Comparison of ENCODE assay signal across 28 cellular contexts in genomic region chr21:43900078-43900385, GRCh38.
"Had no signal": no experiment of that assay in that cellular context is flagged by ENCODE, and none has a peak within 500 bp of the region (broad histone marks: within the 10 kb centered on the region; RNA-seq: fewer than 3 reads in every experiment).

No MANE protein-coding gene starts in this region.

- ATAC-seq: left colon; left lung; lower lobe of right lung; natural killer cell; pancreas; right cardiac atrium; sciatic nerve; stimulated activated memory B cell treated with anti-CD40 and anti-IgM and Interleukin-4, amounts not matched to agents 10 μg/mL and 1 μg/mL and 100 μg/mL, for 72 hours; stimulated activated naive CD8-positive, alpha-beta T cell treated with anti-CD3 and anti-CD28 coated beads, Interleukin-15, amount 100 ng/mL, for 72 hours had no signal

- H3K36me3 ChIP-seq: neural progenitor cell, neutrophil, prostate gland, transverse colon, vagina had no signal

- H3K27me3 Mint-ChIP-seq: naive B cell; stimulated activated memory B cell treated with anti-CD40 and anti-IgM and Interleukin-4, amounts not matched to agents 10 μg/mL and 1 μg/mL and 100 μg/mL, for 72 hours; stimulated activated naive CD8-positive, alpha-beta T cell treated with anti-CD3 and anti-CD28 coated beads, Interleukin-15, amount 100 ng/mL, for 72 hours had no signal

- H3K4me1 ChIP-seq: neural progenitor cell, prostate gland had no signal

- H3K9me3 Mint-ChIP-seq: immature natural killer cell; natural killer cell; stimulated activated memory B cell treated with anti-CD40 and anti-IgM and Interleukin-4, amounts not matched to agents 10 μg/mL and 1 μg/mL and 100 μg/mL, for 72 hours; stimulated activated naive CD8-positive, alpha-beta T cell treated with anti-CD3 and anti-CD28 coated beads, Interleukin-15, amount 100 ng/mL, for 72 hours had no signal

- H3K27me3 ChIP-seq: left lung, neural progenitor cell, neutrophil, pancreas, spleen, transverse colon, upper lobe of left lung, vagina had no signal

- H3K36me3 Mint-ChIP-seq: natural killer cell had no signal

- H3K4me3 ChIP-seq: left lung, lower lobe of right lung, neural progenitor cell, pancreas, prostate gland, spleen, transverse colon, upper lobe of left lung, vagina had no signal

- H3K9me3 ChIP-seq: lower lobe of right lung, neutrophil, pancreas, prostate gland, transverse colon, vagina had no signal

- H3K27ac Mint-ChIP-seq: immature natural killer cell; natural killer cell; nephron progenitor cell; neural progenitor cell; stimulated activated memory B cell treated with anti-CD40 and anti-IgM and Interleukin-4, amounts not matched to agents 10 μg/mL and 1 μg/mL and 100 μg/mL, for 72 hours had no signal

- H3K4me3 Mint-ChIP-seq: immature natural killer cell; natural killer cell; nephron progenitor cell; neural progenitor cell; stimulated activated memory B cell treated with anti-CD40 and anti-IgM and Interleukin-4, amounts not matched to agents 10 μg/mL and 1 μg/mL and 100 μg/mL, for 72 hours; stimulated activated naive CD8-positive, alpha-beta T cell treated with anti-CD3 and anti-CD28 coated beads, Interleukin-15, amount 100 ng/mL, for 72 hours had no signal

- H3K27ac ChIP-seq: left lung, lower lobe of right lung, neural progenitor cell, neutrophil, pancreas, prostate gland, spleen, transverse colon, upper lobe of left lung, vagina had no signal

- DNase-seq: hypothalamus; immature natural killer cell; left colon; left lung; lower lobe of right lung; mammary epithelial cell; mesenchymal stem cell; naive B cell; natural killer cell; nephron progenitor cell; occipital lobe; retina; right cardiac atrium; small intestine; spleen; stimulated activated CD4-positive, alpha-beta T cell treated with anti-CD3 and anti-CD28 coated beads, Interleukin-4, amount 100 ng/mL, for 24 hours; stimulated activated naive CD4-positive, alpha-beta T cell treated with Interleukin-2 at 50 U/mL for 16 hours; stimulated activated naive CD8-positive, alpha-beta T cell treated with anti-CD3 and anti-CD28 coated beads, Interleukin-15, amount 100 ng/mL, for 72 hours; substantia nigra; transverse colon had no signal
